Comparison of ENCODE assay signal across 8 cellular contexts in genomic region chr13:30465541-30466357, GRCh38.
DNase-seq lines count a peak whose midpoint lies in the region; ATAC-seq, FAIRE-seq and TF ChIP-seq lines count a peak whose summit lies in the region.

TSS of gene HMGB1 (minus strand) at chr13:30465936. CDS start at chr13:30463680, 2,256 bp downstream.

- DNase-seq in AG09319 (ENCODE audit: extremely low read depth, low read depth): peak; percentile 96
- DNase-seq in NCI-H446 treated with DMSO at 0.1 percent for 48 hours (lab: John Stamatoyannopoulos, UW): peak; percentile 98
- peak; percentile 99 for DNase-seq in cerebellar cortex (ENCODE audit: low spot score)
- DNase-seq in stimulated activated CD4-positive, alpha-beta T cell treated with anti-CD3 and anti-CD28 coated beads, Interleukin-12 subunit alpha, Interleukin-12 subunit beta, amount 100 ng/mL, for 4 hours: peak; percentile 91

- TF ChIP-seq CTCF in AG09319 (IDR thresholded peaks at IDR 0.05; ENCODE audit: low read depth, low read length): no peak

- FAIRE-seq in islet of Langerhans (lab: Jason Lieb, UNC): peak; percentile 99

- peak; percentile 77 for ATAC-seq in GM19035 (IDR thresholded peaks at IDR 0.05; ENCODE audit: unreplicated experiment)
- ATAC-seq in HG03354 (IDR thresholded peaks at IDR 0.05; ENCODE audit: poor library complexity, severe bottlenecking, unreplicated experiment): peak; percentile 88
- peak; percentile 94 to 95 for ATAC-seq in activated CD4-positive, CD25-positive, alpha-beta regulatory T cell treated with anti-CD3 and anti-CD28 coated beads, Interleukin-2, amount 50 U/mL, for 24 hours

Comparison
In these comparisons a context has a peak if more than half of its experiments do, and no peak if none do; other contexts are left out.
1. Peak in every context shown above with its lines: DNase-seq and ATAC-seq.